Comparison of ENCODE assay signal across 13 cellular contexts in the genomic region with DNA sequence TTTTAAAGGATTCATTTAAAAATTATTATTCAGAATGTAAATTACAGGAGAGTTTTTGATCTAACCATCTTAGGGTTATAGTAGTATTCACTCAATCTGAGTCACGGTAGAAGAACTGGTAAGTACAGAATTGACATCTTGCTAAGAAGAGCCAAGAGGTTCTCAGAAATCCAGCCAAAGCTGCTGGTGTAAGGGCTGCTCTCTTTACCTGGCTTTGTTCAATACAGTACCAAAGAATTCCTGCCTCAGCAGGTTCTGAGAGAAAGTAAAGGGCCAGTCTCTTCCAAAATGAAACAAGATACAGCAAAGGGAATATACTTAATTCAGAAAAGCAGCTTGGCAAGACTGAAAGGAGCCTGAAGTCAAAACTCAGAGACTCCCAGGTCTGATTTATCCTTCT.
DNase-seq lines count a peak whose midpoint lies in the region; ATAC-seq and TF ChIP-seq lines count a peak whose summit lies in the region.
"Had no signal": no experiment of that assay in that cellular context is flagged by ENCODE, and none has a peak within 500 bp of the region (broad histone marks: within the 10 kb centered on the region; RNA-seq: fewer than 3 reads in every experiment).

No MANE protein-coding gene starts in this region.

- 35% methylated on average over 1 of the region's 1 CpG for WGBS in right cardiac atrium
- 24 to 28% methylated on average over 1 of the region's 1 CpG for WGBS in esophagus, 2 donors

- H3K27ac ChIP-seq in right cardiac atrium (ENCODE audit: low read length) (no peak overlapping the region), esophagus (ENCODE audit: low read depth in 2 of 2, low read length in 1 of 2) (peak overlapping the region; percentile 25 to 42), thoracic aorta (peak overlapping the region; percentile 47 to 57)

- peak overlapping the region; percentile 14 to 59 (median 22) for H3K4me3 Mint-ChIP-seq in T-cell
- no peak overlapping the region for H3K4me3 Mint-ChIP-seq in stimulated activated naive B cell treated with anti-CD40 and anti-IgM and Interleukin-4, amounts not matched to agents 10 μg/mL and 1 μg/mL and 100 μg/mL, for 72 hours
- H3K4me3 Mint-ChIP-seq: HFFc6 had no signal

- no peak for TF ChIP-seq CTCF in thoracic aorta (IDR thresholded peaks at IDR 0.05)

- H3K4me1 ChIP-seq in right cardiac atrium (ENCODE audit: control insufficient read depth, insufficient read depth, low read length) (peaks cover 4% of the 10 kb centered on the region), esophagus (ENCODE audit: control insufficient read depth in 2 of 2, insufficient read depth in 2 of 2, low read length in 1 of 2) (no peaks in the 10 kb centered on the region), thoracic aorta (ENCODE audit: control insufficient read depth in 1 of 2, low read depth in 2 of 2) (peaks cover 26 to 65% of the 10 kb centered on the region in 2 donors)

- ATAC-seq in left cardiac atrium, result peak; percentile 43 to 70
- ATAC-seq in right cardiac atrium, result no peak
- peak; percentile 37 to 71 (median 66) for ATAC-seq in T-cell (replicated peaks in 1 of 4)
- no peak for ATAC-seq in thoracic aorta (ENCODE audit: insufficient number of reproducible peaks, low FRiP score, low read depth)
- no peak for ATAC-seq in stimulated activated naive B cell treated with anti-CD40 and anti-IgM and Interleukin-4, amounts not matched to agents 10 μg/mL and 1 μg/mL and 100 μg/mL, for 72 hours (replicated peaks)

- H3K27ac Mint-ChIP-seq in T-cell, result peak overlapping the region; percentile 90
- no peak overlapping the region for H3K27ac Mint-ChIP-seq in stimulated activated naive B cell treated with anti-CD40 and anti-IgM and Interleukin-4, amounts not matched to agents 10 μg/mL and 1 μg/mL and 100 μg/mL, for 72 hours
- H3K27ac Mint-ChIP-seq: HFFc6 had no signal

- H3K36me3 Mint-ChIP-seq in T-cell, result peaks cover 4% of the 10 kb centered on the region
- H3K36me3 Mint-ChIP-seq in stimulated activated naive B cell treated with anti-CD40 and anti-IgM and Interleukin-4, amounts not matched to agents 10 μg/mL and 1 μg/mL and 100 μg/mL, for 72 hours, result no peaks in the 10 kb centered on the region

- POLR2A ChIA-PET in T-cell (lab: Charles Lee), result interaction anchor here in 1 of 2 donors (0.8 kb wide), 1 partner anchor 23 kb away, joined by 3 read pairs; no protein-coding TSS in a partner anchor

- no peaks in the 10 kb centered on the region for H3K27me3 Mint-ChIP-seq in T-cell
- H3K27me3 Mint-ChIP-seq in stimulated activated naive B cell treated with anti-CD40 and anti-IgM and Interleukin-4, amounts not matched to agents 10 μg/mL and 1 μg/mL and 100 μg/mL, for 72 hours, result no peaks in the 10 kb centered on the region

- H3K4me3 ChIP-seq in right cardiac atrium (ENCODE audit: low read length) (no peak overlapping the region), esophagus (ENCODE audit: low read depth in 1 of 2, low read length in 2 of 2) (no peak overlapping the region), thoracic aorta (no peak overlapping the region)
- H3K4me3 ChIP-seq: coronary artery had no signal

- no peak for DNase-seq in left cardiac atrium
- no peak for DNase-seq in right cardiac atrium
- DNase-seq in T-cell, result no peak
- no peak for DNase-seq in thoracic aorta (ENCODE audit: low spot score)
- no peak for DNase-seq in effector CD8-positive, alpha-beta T cell (lab: John Stamatoyannopoulos, UW)
- no peak for DNase-seq in kidney tubule cell (ENCODE audit: low spot score)
- DNase-seq in stimulated activated naive B cell treated with anti-CD40 and anti-IgM and Interleukin-4, amounts not matched to agents 10 μg/mL and 1 μg/mL and 100 μg/mL, for 72 hours, result no peak
- DNase-seq: activated gamma-delta T cell treated with Interleukin-2 at 50 U/mL for 16 hours, HFFc6, NCI-H526 treated with DMSO at 0.1 percent for 48 hours, SHP77 treated with DMSO at 0.1 percent for 48 hours had no signal

- CTCF ChIA-PET in T-cell (lab: Charles Lee), result no interaction called here

- intact Hi-C loops in left cardiac atrium (cut with DNase I), result no loop called here
- intact Hi-C loops in right cardiac atrium (cut with DNase I), result no loop called here

- H3K4me1 Mint-ChIP-seq in T-cell, result peaks cover 81 to 88% (median 84%) of the 10 kb centered on the region in 3 donors
- peaks cover 0 to 2% of the 10 kb centered on the region in 2 donors for H3K4me1 Mint-ChIP-seq in stimulated activated naive B cell treated with anti-CD40 and anti-IgM and Interleukin-4, amounts not matched to agents 10 μg/mL and 1 μg/mL and 100 μg/mL, for 72 hours

- peaks cover 0 to 3% (median 0%) of the 10 kb centered on the region in 3 donors for H3K9me3 Mint-ChIP-seq in T-cell
- no peaks in the 10 kb centered on the region for H3K9me3 Mint-ChIP-seq in stimulated activated naive B cell treated with anti-CD40 and anti-IgM and Interleukin-4, amounts not matched to agents 10 μg/mL and 1 μg/mL and 100 μg/mL, for 72 hours
- H3K9me3 Mint-ChIP-seq: HFFc6 had no signal

- H3K36me3 ChIP-seq in esophagus (ENCODE audit: control insufficient read depth in 2 of 2, insufficient read depth in 2 of 2, low read length in 1 of 2) (no peaks in the 10 kb centered on the region), thoracic aorta (no peaks in the 10 kb centered on the region)

- H3K9me3 ChIP-seq in right cardiac atrium (ENCODE audit: control insufficient read depth, low read length), result no peaks in the 10 kb centered on the region
- H3K9me3 ChIP-seq in esophagus (ENCODE audit: control insufficient read depth in 2 of 2, insufficient read depth in 1 of 2, low read depth in 1 of 2, low read length in 1 of 2), result no peaks in the 10 kb centered on the region
- no peaks in the 10 kb centered on the region for H3K9me3 ChIP-seq in thoracic aorta

- H3K27me3 ChIP-seq in right cardiac atrium (ENCODE audit: control insufficient read depth, insufficient read depth) (no peaks in the 10 kb centered on the region), esophagus (ENCODE audit: control insufficient read depth in 1 of 2, insufficient read depth in 2 of 2, low read length in 2 of 2) (no peaks in the 10 kb centered on the region), thoracic aorta (replicated peaks; ENCODE audit: insufficient read depth) (no peaks in the 10 kb centered on the region)

Comparison
In these comparisons a context has a peak if more than half of its experiments do, and no peak if none do; other contexts are left out.
1. ATAC-seq: peak in left cardiac atrium (2 of 2) and T-cell (4 of 4); none in right cardiac atrium (0 of 2), thoracic aorta (single experiment) and stimulated activated naive B cell treated with anti-CD40 and anti-IgM and Interleukin-4, amounts not matched to agents 10 μg/mL and 1 μg/mL and 100 μg/mL, for 72 hours (0 of 2).
2. H3K4me3 Mint-ChIP-seq: peak in T-cell (3 of 3); none in stimulated activated naive B cell treated with anti-CD40 and anti-IgM and Interleukin-4, amounts not matched to agents 10 μg/mL and 1 μg/mL and 100 μg/mL, for 72 hours (0 of 2).